1 cellular context compared by ENCODE assay signal in genomic region chr22:50674127-50674493, GRCh38.
TF ChIP-seq lines count a peak whose summit lies in the region.

No MANE protein-coding gene starts in this region.

TF ChIP-seq in HepG2, 621 proteins besides CTCF, POLR2A, EP300 and RAD21:
- no peak for TF ChIP-seq ZNF446 (CRISPR knock-in tag; IDR thresholded peaks at IDR 0.05)
- TF ChIP-seq ZNF296 (CRISPR knock-in tag; conservative IDR thresholded peaks at IDR 0.05) = no peak
- no peak for TF ChIP-seq ZSCAN29 (CRISPR knock-in tag; conservative IDR thresholded peaks at IDR 0.05)
